Comparison of ENCODE assay signal across 21 cellular contexts in the genomic region with DNA sequence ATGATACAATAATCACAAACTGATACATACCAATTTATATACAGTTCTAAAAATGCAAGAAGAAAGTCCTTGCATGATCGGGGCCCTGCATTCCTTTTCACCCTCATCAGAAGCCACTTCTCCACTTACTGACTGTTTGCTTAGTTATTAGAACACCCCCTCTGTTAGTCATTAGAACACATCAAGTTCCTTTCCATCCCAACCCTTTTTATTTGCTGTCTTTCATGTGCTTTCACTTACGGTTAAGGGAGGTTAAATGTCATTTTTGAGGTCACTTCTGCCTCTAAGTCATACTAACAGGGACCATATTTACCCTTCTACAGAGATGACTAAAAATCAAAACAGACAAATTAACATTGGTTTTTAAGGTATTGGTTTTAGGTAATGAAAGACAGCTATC.
DNase-seq lines count a peak whose midpoint lies in the region; ATAC-seq, FAIRE-seq and TF ChIP-seq lines count a peak whose summit lies in the region.
"Had no signal": no experiment of that assay in that cellular context is flagged by ENCODE, and none has a peak within 500 bp of the region (broad histone marks: within the 10 kb centered on the region; RNA-seq: fewer than 3 reads in every experiment).

No MANE protein-coding gene starts in this region.

- TF ChIP-seq CTCF in HepG2 (CRISPR knock-in tag; IDR thresholded peaks at IDR 0.05) (no peak), right lobe of liver (IDR thresholded peaks at IDR 0.05) (no peak)
- TF ChIP-seq CTCF in CD8-positive, alpha-beta T cell (IDR thresholded peaks at IDR 0.05): no peak

- H3K36me3 ChIP-seq in HepG2 (replicated peaks in 1 of 2; ENCODE audit: control insufficient read depth in 1 of 2, insufficient read depth in 2 of 2, low read length in 2 of 2) (no peaks in the 10 kb centered on the region), right lobe of liver (no peaks in the 10 kb centered on the region)
- H3K36me3 ChIP-seq in CD8-positive, alpha-beta T cell (ENCODE audit: insufficient read depth, low read length): no peaks in the 10 kb centered on the region
- H3K36me3 ChIP-seq: BLaER1 had no signal

- no peak overlapping the region for H3K27ac Mint-ChIP-seq in CD8-positive, alpha-beta T cell
- H3K27ac Mint-ChIP-seq: CD8-positive, alpha-beta memory T cell had no signal

- intact Hi-C loops in HepG2 (cut with micrococcal nuclease; ENCODE audit: unreplicated experiment): no loop called here
- intact Hi-C loops in right lobe of liver (cut with DNase I): no loop called here
- intact Hi-C loops in CD8-positive, alpha-beta T cell (cut with DNase I, micrococcal nuclease): no loop called here
- intact Hi-C loops in posterior vena cava (cut with DNase I): no loop called here

- no peaks in the 10 kb centered on the region for H3K27me3 ChIP-seq in HepG2 (ENCODE audit: control insufficient read depth in 1 of 2, insufficient read depth in 2 of 2, low read length in 2 of 2)
- H3K27me3 ChIP-seq in right lobe of liver: no peaks in the 10 kb centered on the region
- no peaks in the 10 kb centered on the region for H3K27me3 ChIP-seq in CD8-positive, alpha-beta T cell (ENCODE audit: insufficient read depth, low read length)
- H3K27me3 ChIP-seq: BLaER1 had no signal

- H3K36me3 Mint-ChIP-seq in CD8-positive, alpha-beta T cell: no peaks in the 10 kb centered on the region

- CTCF ChIA-PET in HepG2 (lab: Yijun Ruan, JAX; ENCODE audit: low intra/inter-chr PET ratio, low total read pairs): no interaction called here
- CTCF ChIA-PET in CD8-positive, alpha-beta T cell (lab: Charles Lee): no interaction called here

- 2% methylated on average over 2 of the region's 2 CpGs for WGBS in HepG2 (ENCODE audit: low lambda C conversion rate)
- WGBS in right lobe of liver (ENCODE audit: insufficient coverage, low coverage, low lambda C conversion rate, missing lambda C conversion rate): 23% methylated on average over 2 of the region's 2 CpGs

- in situ Hi-C loops in HepG2 (cut with HindIII; ENCODE audit: extremely low pct_ligation_motif_present, low pct_unique_long_range_greater_than_20kb): no loop called here

- POLR2A ChIA-PET in HepG2 (lab: Yijun Ruan, JAX): no interaction called here
- POLR2A ChIA-PET in CD8-positive, alpha-beta T cell (lab: Charles Lee): no interaction called here

- no peak overlapping the region for H3K4me2 ChIP-seq in HepG2 (ENCODE audit: low read depth, low read length)
- H3K4me2 ChIP-seq: BLaER1 had no signal

- no peak for FAIRE-seq in HepG2 (lab: Jason Lieb, UNC)
- FAIRE-seq: D721Med, G401.6, H54, RCC 7860 had no signal

- TF ChIP-seq POLR2A in HepG2 (IDR thresholded peaks at IDR 0.05; ENCODE audit: insufficient read depth in 1 of 2, low read depth in 2 of 2, low read length in 2 of 2) (no peak), right lobe of liver (IDR thresholded peaks at IDR 0.05) (no peak)

- no peak overlapping the region for H2AFZ ChIP-seq in HepG2 (ENCODE audit: low read length)

- H3K4me3 Mint-ChIP-seq in CD8-positive, alpha-beta T cell: no peak overlapping the region
- H3K4me3 Mint-ChIP-seq: CD8-positive, alpha-beta memory T cell had no signal

- no peaks in the 10 kb centered on the region for H3K4me1 ChIP-seq in HepG2 (ENCODE audit: insufficient read depth, low read length)
- H3K4me1 ChIP-seq in right lobe of liver: no peaks in the 10 kb centered on the region
- no peaks in the 10 kb centered on the region for H3K4me1 ChIP-seq in CD8-positive, alpha-beta T cell (ENCODE audit: insufficient read depth, low read length)
- H3K4me1 ChIP-seq: BLaER1 had no signal

- H3K27ac ChIP-seq in HepG2 (ENCODE audit: extremely low read length, insufficient read depth, low read length) (no peak overlapping the region), right lobe of liver (no peak overlapping the region), substantia nigra (ENCODE audit: low read depth, low read length, poor library complexity, severe bottlenecking) (no peak overlapping the region)
- no peak overlapping the region for H3K27ac ChIP-seq in CD8-positive, alpha-beta T cell (ENCODE audit: low read depth, low read length)
- H3K27ac ChIP-seq: BLaER1 had no signal

- H3K4me1 Mint-ChIP-seq in CD8-positive, alpha-beta T cell (ENCODE audit: low read depth): no peaks in the 10 kb centered on the region
- H3K4me1 Mint-ChIP-seq: CD8-positive, alpha-beta memory T cell had no signal

- no peak overlapping the region for H3K9ac ChIP-seq in HepG2 (ENCODE audit: insufficient read depth, low read depth, low read length)
- H3K9ac ChIP-seq: BLaER1 had no signal

- H3K27me3 Mint-ChIP-seq in CD8-positive, alpha-beta T cell (ENCODE audit: low read depth): peaks cover 6% of the 10 kb centered on the region

- H3K9me3 ChIP-seq in HepG2 (ENCODE audit: low read length): no peaks in the 10 kb centered on the region
- H3K9me3 ChIP-seq in right lobe of liver: no peaks in the 10 kb centered on the region
- H3K9me3 ChIP-seq in CD8-positive, alpha-beta T cell (ENCODE audit: low read length): no peaks in the 10 kb centered on the region
- H3K9me3 ChIP-seq: BLaER1 had no signal

- TF ChIP-seq RAD21 in HepG2 (CRISPR knock-in tag; IDR thresholded peaks at IDR 0.05): no peak

- TF ChIP-seq EP300 in HepG2 (IDR thresholded peaks at IDR 0.05; ENCODE audit: low read depth in 2 of 2, low read length in 2 of 2) (no peak), HepG2 (CRISPR knock-in tag; IDR thresholded peaks at IDR 0.05; ENCODE audit: borderline replicate concordance) (no peak)

- no peaks in the 10 kb centered on the region for H4K20me1 ChIP-seq in HepG2 (ENCODE audit: insufficient read depth, low read length)
- H4K20me1 ChIP-seq: BLaER1 had no signal

- BruUV-seq in HepG2 (replicated peaks; lab: Mats Ljungman, UMichigan): no TSS peak

- H3K79me2 ChIP-seq in HepG2 (ENCODE audit: insufficient read depth, low read length): no peaks in the 10 kb centered on the region

- no peak for ATAC-seq in HepG2
- no peak for ATAC-seq in right lobe of liver
- no peak for ATAC-seq in CD8-positive, alpha-beta T cell
- ATAC-seq: Right ventricle myocardium inferior had no signal

- peaks cover 3% of the 10 kb centered on the region for H3K9me3 Mint-ChIP-seq in CD8-positive, alpha-beta T cell

- no peak overlapping the region for H3K4me3 ChIP-seq in HepG2 (replicated peaks in 1 of 3; ENCODE audit: insufficient read depth in 1 of 3, low read depth in 2 of 3, low read length in 3 of 3)
- no peak overlapping the region for H3K4me3 ChIP-seq in right lobe of liver
- H3K4me3 ChIP-seq in CD8-positive, alpha-beta T cell (ENCODE audit: low read depth, low read length): no peak overlapping the region
- H3K4me3 ChIP-seq: BLaER1 had no signal

- DNase-seq in HepG2 (ENCODE audit: low spot score): peak; percentile 1
- DNase-seq in right lobe of liver: no peak
- peak; percentile 5 for DNase-seq in astrocyte of the hippocampus (ENCODE audit: low read depth, low spot score)
- DNase-seq in kidney tubule cell (ENCODE audit: low spot score): peak; percentile 8
- DNase-seq in CD8-positive, alpha-beta T cell: no peak
- DNase-seq in substantia nigra (lab: John Stamatoyannopoulos, UW): no peak
- DNase-seq in posterior vena cava (ENCODE audit: low spot score): no peak
- DNase-seq: CD8-positive, alpha-beta memory T cell; DMS79 treated with DMSO at 0.1 percent for 48 hours; KG1; MV-4-11; NCI-H187 treated with DMSO at 0.1 percent for 48 hours; NCI-H2171; NCI-H526 treated with DMSO at 0.1 percent for 48 hours; NK-92 treated with Interleukin-12 subunit alpha and Interleukin-12 subunit beta, amount 100 ng/mL, for 24 hours had no signal

TF ChIP-seq in HepG2, 621 proteins besides CTCF, POLR2A, EP300 and RAD21 (continues in another document):
- TF ChIP-seq ISL2 (CRISPR knock-in tag; IDR thresholded peaks at IDR 0.05): no peak
- TF ChIP-seq PHB2 (IDR thresholded peaks at IDR 0.05; ENCODE audit: partially characterized antibody): no peak
- no peak for TF ChIP-seq ZNF260 (CRISPR knock-in tag; IDR thresholded peaks at IDR 0.05; ENCODE audit: borderline replicate concordance, low read depth)
- TF ChIP-seq HOXD1 (CRISPR knock-in tag; IDR thresholded peaks at IDR 0.05): no peak
- TF ChIP-seq RARA (CRISPR knock-in tag; IDR thresholded peaks at IDR 0.05): no peak
- TF ChIP-seq, protein P1, sequence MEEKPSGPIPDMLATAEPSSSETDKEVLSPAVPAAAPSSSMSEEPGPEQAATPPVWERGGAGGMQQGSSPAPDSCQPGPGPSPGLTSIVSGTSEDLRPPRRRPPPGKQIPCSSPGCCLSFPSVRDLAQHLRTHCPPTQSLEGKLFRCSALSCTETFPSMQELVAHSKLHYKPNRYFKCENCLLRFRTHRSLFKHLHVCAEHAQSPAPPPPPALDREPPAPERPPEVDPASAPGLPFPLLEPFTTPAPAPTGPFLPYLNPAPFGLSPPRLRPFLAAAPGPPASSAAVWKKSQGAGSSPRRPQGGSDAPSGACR (CRISPR knock-in tag; IDR thresholded peaks at IDR 0.05): no peak
- TF ChIP-seq REPIN1 (CRISPR knock-in tag; IDR thresholded peaks at IDR 0.05; ENCODE audit: borderline replicate concordance, low read depth): no peak
- no peak for TF ChIP-seq RELA (CRISPR knock-in tag; IDR thresholded peaks at IDR 0.05)
- TF ChIP-seq, protein P2, sequence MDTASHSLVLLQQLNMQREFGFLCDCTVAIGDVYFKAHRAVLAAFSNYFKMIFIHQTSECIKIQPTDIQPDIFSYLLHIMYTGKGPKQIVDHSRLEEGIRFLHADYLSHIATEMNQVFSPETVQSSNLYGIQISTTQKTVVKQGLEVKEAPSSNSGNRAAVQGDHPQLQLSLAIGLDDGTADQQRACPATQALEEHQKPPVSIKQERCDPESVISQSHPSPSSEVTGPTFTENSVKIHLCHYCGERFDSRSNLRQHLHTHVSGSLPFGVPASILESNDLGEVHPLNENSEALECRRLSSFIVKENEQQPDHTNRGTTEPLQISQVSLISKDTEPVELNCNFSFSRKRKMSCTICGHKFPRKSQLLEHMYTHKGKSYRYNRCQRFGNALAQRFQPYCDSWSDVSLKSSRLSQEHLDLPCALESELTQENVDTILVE (CRISPR knock-in tag; IDR thresholded peaks at IDR 0.05): no peak
- no peak for TF ChIP-seq SP140L (CRISPR knock-in tag; IDR thresholded peaks at IDR 0.05; ENCODE audit: borderline replicate concordance)
- TF ChIP-seq, protein P3, sequence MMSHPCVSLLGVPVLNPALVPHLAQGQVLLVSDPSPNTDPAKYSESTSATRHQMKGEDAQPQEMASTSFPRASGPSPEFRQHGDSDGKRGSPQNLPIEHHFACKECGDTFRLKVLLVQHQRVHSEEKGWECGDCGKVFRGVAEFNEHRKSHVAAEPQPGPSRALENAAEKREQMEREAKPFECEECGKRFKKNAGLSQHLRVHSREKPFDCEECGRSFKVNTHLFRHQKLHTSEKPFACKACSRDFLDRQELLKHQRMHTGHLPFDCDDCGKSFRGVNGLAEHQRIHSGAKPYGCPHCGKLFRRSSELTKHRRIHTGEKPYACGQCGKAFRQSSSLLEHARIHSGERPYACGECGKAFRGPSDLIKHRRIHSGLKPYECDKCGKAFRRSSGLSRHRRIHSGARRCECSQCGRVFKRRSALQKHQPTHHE (CRISPR knock-in tag; IDR thresholded peaks at IDR 0.05; ENCODE audit: borderline replicate concordance): no peak
- TF ChIP-seq ATF7-NPFF (CRISPR knock-in tag; IDR thresholded peaks at IDR 0.05; ENCODE audit: low read depth): no peak

Comparison
In these comparisons a context has a peak if more than half of its experiments do, and no peak if none do; other contexts are left out.
1. DNase-seq: peak in HepG2 (single experiment), astrocyte of the hippocampus (single experiment) and kidney tubule cell (single experiment); none in right lobe of liver (0 of 3), CD8-positive, alpha-beta T cell (0 of 7), substantia nigra (0 of 49) and posterior vena cava (single experiment).